11 cellular contexts compared by ENCODE assay signal in the genomic region with DNA sequence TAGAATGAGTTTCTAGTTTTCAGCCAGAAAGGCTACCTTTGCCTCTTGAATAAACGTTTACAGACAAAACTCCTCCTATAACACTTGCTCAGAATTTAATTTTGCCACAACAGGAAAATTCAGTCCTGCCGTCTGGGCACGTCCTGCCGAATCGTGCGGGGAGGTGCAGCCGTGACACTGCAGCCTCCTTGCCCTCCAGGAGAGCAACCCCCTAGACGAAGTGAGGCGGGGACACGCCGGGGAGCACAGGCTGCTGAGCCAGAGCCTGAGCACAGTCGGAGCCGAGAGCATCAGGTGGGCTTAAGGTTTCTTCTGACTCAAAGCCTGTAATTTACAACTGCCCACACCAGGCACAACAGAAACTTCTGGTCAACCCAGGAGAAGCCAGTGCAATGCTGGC.
DNase-seq lines count a peak whose midpoint lies in the region; ATAC-seq and TF ChIP-seq lines count a peak whose summit lies in the region.
"Had no signal": no experiment of that assay in that cellular context is flagged by ENCODE, and none has a peak within 500 bp of the region (broad histone marks: within the 10 kb centered on the region; RNA-seq: fewer than 3 reads in every experiment).

No MANE protein-coding gene starts in this region.

- peaks cover 11% of the 10 kb centered on the region for H3K27me3 ChIP-seq in iPS-15b (ENCODE audit: control insufficient read depth, insufficient read depth, low read length)
- peaks cover 0 to 9% (median 0%) of the 10 kb centered on the region in 4 donors for H3K27me3 ChIP-seq in upper lobe of left lung
- H3K27me3 ChIP-seq: body of pancreas had no signal

- CTCF ChIA-PET in activated naive CD4-positive, alpha-beta T cell treated with anti-CD3 and anti-CD28 coated beads for 36 hours (lab: Charles Lee), result no interaction called here
- CTCF ChIA-PET in activated B cell treated with CpG ODN at 0.5 μM for 24 hours (lab: Charles Lee), result no interaction called here

- peaks cover 4% of the 10 kb centered on the region for H3K4me1 ChIP-seq in iPS-15b (ENCODE audit: control insufficient read depth, insufficient read depth, low read length)
- H3K4me1 ChIP-seq in upper lobe of left lung, result peaks cover 0 to 18% (median 2%) of the 10 kb centered on the region in 4 donors
- H3K4me1 ChIP-seq: body of pancreas had no signal

- no peak overlapping the region for H3K9ac ChIP-seq in iPS-15b (ENCODE audit: low read depth, low read length)

- peak overlapping the region; percentile 69 for H3K4me3 Mint-ChIP-seq in activated naive CD4-positive, alpha-beta T cell treated with anti-CD3 and anti-CD28 coated beads for 36 hours
- peak overlapping the region; percentile 76 for H3K4me3 Mint-ChIP-seq in activated B cell treated with CpG ODN at 0.5 μM for 24 hours

- H3K36me3 Mint-ChIP-seq in activated naive CD4-positive, alpha-beta T cell treated with anti-CD3 and anti-CD28 coated beads for 36 hours (ENCODE audit: low read depth), result no peaks in the 10 kb centered on the region
- H3K36me3 Mint-ChIP-seq in activated naive CD4-positive, alpha-beta T cell treated with anti-CD3 and anti-CD28 coated beads, Interleukin-2, amount 50 U/mL, for 72 hours, result no peaks in the 10 kb centered on the region
- H3K36me3 Mint-ChIP-seq in activated B cell treated with CpG ODN at 0.5 μM for 24 hours (ENCODE audit: low read depth), result no peaks in the 10 kb centered on the region

- H3K27ac Mint-ChIP-seq in activated naive CD4-positive, alpha-beta T cell treated with anti-CD3 and anti-CD28 coated beads for 36 hours, result no peak overlapping the region
- H3K27ac Mint-ChIP-seq in activated naive CD4-positive, alpha-beta T cell treated with anti-CD3 and anti-CD28 coated beads, Interleukin-2, amount 50 U/mL, for 72 hours, result no peak overlapping the region
- no peak overlapping the region for H3K27ac Mint-ChIP-seq in activated B cell treated with CpG ODN at 0.5 μM for 24 hours

- no peak for TF ChIP-seq EP300 in upper lobe of left lung (IDR thresholded peaks at IDR 0.05)

- intact Hi-C loops in activated naive CD4-positive, alpha-beta T cell treated with anti-CD3 and anti-CD28 coated beads for 36 hours (cut with micrococcal nuclease), result loop anchor here (5.0 kb wide), 1 partner anchor 96 kb away; no protein-coding TSS in a partner anchor
- intact Hi-C loops in activated B cell treated with CpG ODN at 0.5 μM for 24 hours (cut with micrococcal nuclease), result no loop called here

- no peak for DNase-seq in activated naive CD4-positive, alpha-beta T cell treated with anti-CD3 and anti-CD28 coated beads for 36 hours
- DNase-seq in activated naive CD4-positive, alpha-beta T cell treated with anti-CD3 and anti-CD28 coated beads, Interleukin-2, amount 50 U/mL, for 72 hours (ENCODE audit: low spot score in 2 of 2), result no peak
- DNase-seq in activated B cell treated with CpG ODN at 0.5 μM for 24 hours, result no peak
- no peak for DNase-seq in upper lobe of left lung
- DNase-seq in RKO (ENCODE audit: low spot score), result no peak
- no peak for DNase-seq in NCI-H82 treated with DMSO at 0.1 percent for 48 hours (lab: John Stamatoyannopoulos, UW; ENCODE audit: unreplicated experiment)
- DNase-seq: hippocampal formation had no signal

- WGBS in upper lobe of left lung, 2 donors, result 25 to 38% methylated on average over 1 to 13 of the region's 13 CpGs

- POLR2A ChIA-PET in activated B cell treated with CpG ODN at 0.5 μM for 24 hours (lab: Charles Lee), result no interaction called here

- H3K9me3 ChIP-seq in iPS-15b (ENCODE audit: control insufficient read depth, insufficient read depth, low read length), result no peaks in the 10 kb centered on the region
- no peaks in the 10 kb centered on the region for H3K9me3 ChIP-seq in upper lobe of left lung
- H3K9me3 ChIP-seq: body of pancreas had no signal

- H3K4me3 ChIP-seq in iPS-15b (ENCODE audit: low read depth, low read length), result peak overlapping the region; percentile 51
- peak overlapping the region in 3 of 4 donors; percentile 29 to 30 (median 29) for H3K4me3 ChIP-seq in upper lobe of left lung
- H3K4me3 ChIP-seq: body of pancreas had no signal

- H3K27ac ChIP-seq in upper lobe of left lung, result no peak overlapping the region
- H3K27ac ChIP-seq: body of pancreas, epithelial cell of prostate had no signal

- no peaks in the 10 kb centered on the region for H3K36me3 ChIP-seq in iPS-15b (ENCODE audit: control insufficient read depth, insufficient read depth, low read length)
- H3K36me3 ChIP-seq in upper lobe of left lung, result no peaks in the 10 kb centered on the region

- H3K9me3 Mint-ChIP-seq in activated naive CD4-positive, alpha-beta T cell treated with anti-CD3 and anti-CD28 coated beads for 36 hours, result no peaks in the 10 kb centered on the region
- H3K9me3 Mint-ChIP-seq in activated naive CD4-positive, alpha-beta T cell treated with anti-CD3 and anti-CD28 coated beads, Interleukin-2, amount 50 U/mL, for 72 hours, result no peaks in the 10 kb centered on the region
- H3K9me3 Mint-ChIP-seq in activated B cell treated with CpG ODN at 0.5 μM for 24 hours, result no peaks in the 10 kb centered on the region

- TF ChIP-seq POLR2A in upper lobe of left lung (IDR thresholded peaks at IDR 0.05), result no peak

- peaks cover 10% of the 10 kb centered on the region for H3K4me1 Mint-ChIP-seq in activated naive CD4-positive, alpha-beta T cell treated with anti-CD3 and anti-CD28 coated beads for 36 hours (ENCODE audit: low read depth)
- H3K4me1 Mint-ChIP-seq in activated B cell treated with CpG ODN at 0.5 μM for 24 hours, result peaks cover 12% of the 10 kb centered on the region

- no peak for ATAC-seq in activated naive CD4-positive, alpha-beta T cell treated with anti-CD3 and anti-CD28 coated beads, Interleukin-2, amount 50 U/mL, for 72 hours
- no peak for ATAC-seq in activated B cell treated with CpG ODN at 0.5 μM for 24 hours (ENCODE audit: low read depth)
- no peak for ATAC-seq in upper lobe of left lung (ENCODE audit: low FRiP score in 2 of 2)
- ATAC-seq in GM18520 (IDR thresholded peaks at IDR 0.05; ENCODE audit: unreplicated experiment), result no peak

- H3K27me3 Mint-ChIP-seq in activated naive CD4-positive, alpha-beta T cell treated with anti-CD3 and anti-CD28 coated beads for 36 hours (ENCODE audit: low read depth), result peaks cover 10% of the 10 kb centered on the region
- H3K27me3 Mint-ChIP-seq in activated B cell treated with CpG ODN at 0.5 μM for 24 hours, result peaks cover 7% of the 10 kb centered on the region

- TF ChIP-seq CTCF in activated B cell treated with CpG ODN at 0.5 μM for 24 hours (IDR thresholded peaks at IDR 0.05) (no peak), upper lobe of left lung (IDR thresholded peaks at IDR 0.05) (no peak)
